ENCODE assay signal across 8 cellular contexts in genomic region chr4:48033825-48034413, GRCh38. TPM values are rescaled to one million over a fixed set of nuclear protein-coding genes. Genes with fewer than 3 reads are reported as not detected.
DNase-seq lines count a peak whose midpoint lies in the region; ATAC-seq, FAIRE-seq and TF ChIP-seq lines count a peak whose summit lies in the region.

No MANE protein-coding gene starts in this region.

- no peak overlapping the region for H4K91ac ChIP-seq in trophoblast cell (ENCODE audit: low read depth, low read length)

- no peak overlapping the region for H3K4me3 ChIP-seq in trophoblast cell (ENCODE audit: low read depth, low read length)

- no peak overlapping the region for H2BK120ac ChIP-seq in trophoblast cell (ENCODE audit: insufficient read depth, low read length, poor library complexity)

- TF ChIP-seq RAD21 in Ishikawa (IDR thresholded peaks at IDR 0.05; ENCODE audit: low read depth), result peak; percentile 41

- H3K79me2 ChIP-seq in trophoblast cell (ENCODE audit: control insufficient read depth, insufficient read depth, low read length, poor library complexity), result no peaks in the 10 kb centered on the region

- no peak overlapping the region for H2BK5ac ChIP-seq in trophoblast cell (ENCODE audit: low read depth, low read length, poor library complexity)

- no peaks in the 10 kb centered on the region for H3K79me1 ChIP-seq in trophoblast cell (ENCODE audit: low read length)

- peak; percentile 21 for FAIRE-seq in colon (lab: Jason Lieb, UNC)

- no peak overlapping the region for H2AK5ac ChIP-seq in trophoblast cell (ENCODE audit: low read length)

- H3K4me1 ChIP-seq in trophoblast cell (ENCODE audit: control insufficient read depth in 1 of 2, insufficient read depth in 2 of 2, low read length in 2 of 2), result no peaks in the 10 kb centered on the region

- no peak for TF ChIP-seq EP300 in Ishikawa (IDR thresholded peaks at IDR 0.05; ENCODE audit: borderline replicate concordance)

- H4K8ac ChIP-seq in trophoblast cell (ENCODE audit: low read depth, low read length), result no peak overlapping the region

- WGBS in trophoblast cell (ENCODE audit: extremely low coverage, insufficient coverage, insufficient read length), result no CpG with 5 or more reads among the region's 1 CpG

- H3K18ac ChIP-seq in trophoblast cell (ENCODE audit: low read length), result no peak overlapping the region

- H3K27me3 ChIP-seq in trophoblast cell (ENCODE audit: insufficient read depth, low read length), result no peaks in the 10 kb centered on the region

- H3K4ac ChIP-seq in trophoblast cell (ENCODE audit: low read depth, low read length), result no peak overlapping the region

- H3K9ac ChIP-seq in trophoblast cell (ENCODE audit: low read length), result no peak overlapping the region

- DNase-seq in activated gamma-delta T cell treated with Interleukin-2 at 50 U/mL for 16 hours (peak; percentile 66), activated gamma-delta T cell (lab: John Stamatoyannopoulos, UW) (no peak), trophoblast cell (peak; percentile 40 to 86), middle frontal gyrus (ENCODE audit: extremely low spot score, low spot score) (no peak)
- peak; percentile 8 to 30 (median 22) for DNase-seq in activated CD4-positive, CD25-positive, alpha-beta regulatory T cell (lab: John Stamatoyannopoulos, UW)

- H3K4me2 ChIP-seq in trophoblast cell (ENCODE audit: low read length), result no peak overlapping the region

- ATAC-seq in GM19455 (IDR thresholded peaks at IDR 0.05; ENCODE audit: unreplicated experiment), result no peak

- H3K9me3 ChIP-seq in trophoblast cell (ENCODE audit: insufficient read depth, low read depth, low read length), result no peaks in the 10 kb centered on the region

- no peak overlapping the region for H2BK12ac ChIP-seq in trophoblast cell (ENCODE audit: low read length)

- H3K14ac ChIP-seq in trophoblast cell (ENCODE audit: low read length), result no peak overlapping the region

- H3K36me3 ChIP-seq in trophoblast cell (ENCODE audit: control insufficient read depth in 1 of 2, insufficient read depth in 2 of 2, low read length in 2 of 2), result no peaks in the 10 kb centered on the region

- H3K23ac ChIP-seq in trophoblast cell (ENCODE audit: low read length), result no peak overlapping the region

- no peak overlapping the region for H4K12ac ChIP-seq in trophoblast cell (ENCODE audit: low read depth, low read length)

- H2AFZ ChIP-seq in trophoblast cell (ENCODE audit: insufficient read depth, low read length, poor library complexity), result no peak overlapping the region

- no peak overlapping the region for H3K27ac ChIP-seq in trophoblast cell (ENCODE audit: low read depth, low read length)

TF ChIP-seq in Ishikawa, 13 proteins besides CTCF, POLR2A, EP300 and RAD21:
- TF ChIP-seq EGR1 (IDR thresholded peaks at IDR 0.05) (no peak), FOXM1 (IDR thresholded peaks at IDR 0.05; ENCODE audit: borderline replicate concordance, low read depth) (no peak), NFIC (IDR thresholded peaks at IDR 0.05) (no peak), CEBPB (IDR thresholded peaks at IDR 0.05) (no peak), YY1 (IDR thresholded peaks at IDR 0.05; ENCODE audit: low read depth) (no peak), REST (IDR thresholded peaks at IDR 0.05; ENCODE audit: low read depth) (no peak), TCF12 (IDR thresholded peaks at IDR 0.05; ENCODE audit: low read depth) (no peak)

RNA-seq across cellular contexts. Expression of gene NIPAL1, which starts 17.3 kb away (rescaled TPM):
- 3.9 and 4.5 TPM in 2 replicates for polyA plus RNA-seq in trophoblast cell (2013)

RNA-seq across cellular contexts. Expression of gene CNGA1, which starts 17.4 kb away (rescaled TPM):
- polyA plus RNA-seq in trophoblast cell (2013), result 0.16 and 0.19 TPM in 2 replicates

Comparison
In these comparisons a context has a peak if more than half of its experiments do, and no peak if none do; other contexts are left out.
1. DNase-seq: peak in activated gamma-delta T cell treated with Interleukin-2 at 50 U/mL for 16 hours (single experiment), activated CD4-positive, CD25-positive, alpha-beta regulatory T cell (4 of 4) and trophoblast cell (2 of 2); none in activated gamma-delta T cell (single experiment) and middle frontal gyrus (single experiment).